ENCODE assay signal across 16 cellular contexts in genomic region chr3:13235897-13236296, GRCh38.
DNase-seq lines count a peak whose midpoint lies in the region; ATAC-seq and TF ChIP-seq lines count a peak whose summit lies in the region.
"Had no signal": no experiment of that assay in that cellular context is flagged by ENCODE, and none has a peak within 500 bp of the region (broad histone marks: within the 10 kb centered on the region; RNA-seq: fewer than 3 reads in every experiment).

No MANE protein-coding gene starts in this region.

- CTCF ChIA-PET in HCT116 (lab: Charles Lee): no interaction called here

- no peaks in the 10 kb centered on the region for H3K27me3 ChIP-seq in HCT116 (ENCODE audit: insufficient read depth, low read length)
- no peaks in the 10 kb centered on the region for H3K27me3 ChIP-seq in effector memory CD4-positive, alpha-beta T cell (replicated peaks; ENCODE audit: control insufficient read depth, insufficient read depth, low read length, poor library complexity, severe bottlenecking)
- H3K27me3 ChIP-seq: right lobe of liver had no signal

- H2AFZ ChIP-seq in HCT116 (ENCODE audit: low read depth, low read length, poor library complexity, severe bottlenecking): no peak overlapping the region

- no peaks in the 10 kb centered on the region for H3K9me3 ChIP-seq in HCT116 (ENCODE audit: control insufficient read depth in 1 of 2, insufficient read depth in 1 of 2, low read depth in 1 of 2, low read length in 2 of 2)
- H3K9me3 ChIP-seq in effector memory CD4-positive, alpha-beta T cell (ENCODE audit: control insufficient read depth, low read length): no peaks in the 10 kb centered on the region
- H3K9me3 ChIP-seq: A549, right lobe of liver had no signal

- H3K27ac ChIP-seq in HCT116 (ENCODE audit: low read depth, low read length) (no peak overlapping the region), coronary artery (no peak overlapping the region)
- no peak overlapping the region for H3K27ac ChIP-seq in effector memory CD4-positive, alpha-beta T cell (ENCODE audit: insufficient read depth, low read length, poor library complexity, severe bottlenecking)
- H3K27ac ChIP-seq: A549, right lobe of liver had no signal

- no TSS peak for BruUV-seq in HCT116 (replicated peaks; lab: Mats Ljungman, UMichigan)

- no peaks in the 10 kb centered on the region for H3K9me2 ChIP-seq in HCT116 (ENCODE audit: insufficient read depth)

- no peak overlapping the region for H3K9ac ChIP-seq in HCT116 (ENCODE audit: low read length)

- H3K4me3 ChIP-seq in HCT116 (replicated peaks in 1 of 2; ENCODE audit: low read depth in 1 of 2, low read length in 2 of 2) (0 out of 4 replicates have a peak overlapping the region, but pooled peaks of 1 of the 2 experiments have one; percentile 2), epithelial cell of esophagus (ENCODE audit: low read length) (no peak overlapping the region), coronary artery (no peak overlapping the region)
- H3K4me3 ChIP-seq in effector memory CD4-positive, alpha-beta T cell (ENCODE audit: insufficient read depth, low read depth, low read length, poor library complexity, severe bottlenecking): no peak overlapping the region
- H3K4me3 ChIP-seq: A549, right lobe of liver had no signal

- TF ChIP-seq POLR2A in HCT116 (IDR thresholded peaks at IDR 0.05; ENCODE audit: borderline replicate concordance, extremely low read depth, insufficient read depth, insufficient read length): no peak

- H3K36me3 ChIP-seq in HCT116 (ENCODE audit: control insufficient read depth in 1 of 2, insufficient read depth in 2 of 2, low read length in 2 of 2): no peaks in the 10 kb centered on the region
- no peaks in the 10 kb centered on the region for H3K36me3 ChIP-seq in effector memory CD4-positive, alpha-beta T cell (ENCODE audit: control insufficient read depth, insufficient read depth, low read length)
- H3K36me3 ChIP-seq: right lobe of liver had no signal

- POLR2A ChIA-PET in HCT116 (lab: Charles Lee): no interaction called here

- intact Hi-C loops in HCT116 (cut with micrococcal nuclease): no loop called here

- H3K4me1 ChIP-seq in HCT116 (ENCODE audit: control insufficient read depth in 1 of 2, insufficient read depth in 2 of 2, low read length in 2 of 2): peaks cover 25 to 28% of the 10 kb centered on the region in 2 experiments
- H3K4me1 ChIP-seq in effector memory CD4-positive, alpha-beta T cell (ENCODE audit: control insufficient read depth, insufficient read depth, low read length, poor library complexity, severe bottlenecking): peaks cover 22% of the 10 kb centered on the region
- H3K4me1 ChIP-seq: right lobe of liver had no signal

- peak overlapping the region; percentile 71 for H3K4me2 ChIP-seq in HCT116 (ENCODE audit: low read length)
- H3K4me2 ChIP-seq: A549 had no signal

- TF ChIP-seq RAD21 in HCT116 (IDR thresholded peaks at IDR 0.05; ENCODE audit: low read depth): no peak

- H3K79me2 ChIP-seq in HCT116 (ENCODE audit: insufficient read depth, low read length): no peaks in the 10 kb centered on the region

- RAD21 ChIA-PET in HCT116 (lab: Charles Lee; ENCODE audit: low non-redundant PET in 1 of 2, low total read pairs in 2 of 2, uncharacterized antibody in 2 of 2, unreplicated experiment in 2 of 2): no interaction called here

- TF ChIP-seq CTCF in HCT116 (IDR thresholded peaks at IDR 0.05 in 2 of 3, conservative IDR thresholded peaks at IDR 0.05 in 1 of 3; ENCODE audit: borderline replicate concordance in 1 of 3, insufficient read depth in 1 of 3, low read depth in 2 of 3, low read length in 2 of 3) (no peak), epithelial cell of esophagus (IDR thresholded peaks at IDR 0.05; ENCODE audit: insufficient read depth, low read depth, low read length, missing control alignments) (no peak), coronary artery (IDR thresholded peaks at IDR 0.05) (no peak)

- ATAC-seq in HCT116: peak; percentile 28; the same call in 1 of the 2 replicates
- ATAC-seq in GM21576 (IDR thresholded peaks at IDR 0.05; ENCODE audit: unreplicated experiment): no peak
- ATAC-seq: A549; activated naive CD4-positive, alpha-beta T cell treated with anti-CD3 and anti-CD28 coated beads, Interleukin-2, amount 50 U/mL, for 72 hours; right lobe of liver had no signal

- H4K20me1 ChIP-seq in HCT116 (ENCODE audit: insufficient read depth): no peaks in the 10 kb centered on the region

- DNase-seq in NCI-H1417 (lab: John Stamatoyannopoulos, UW) (peak; percentile 20 to 53 (median 47)), NCI-H1417 treated with DMSO at 0.1 percent for 48 hours (lab: John Stamatoyannopoulos, UW) (no peak), HCT116 (ENCODE audit: low read depth, low spot score) (no peak), NCI-H345 (lab: John Stamatoyannopoulos, UW) (peak; percentile 81), epithelial cell of esophagus (ENCODE audit: low read depth) (peak; percentile 4), coronary artery (ENCODE audit: low spot score) (no peak)
- DNase-seq in effector memory CD4-positive, alpha-beta T cell: no peak
- DNase-seq: Calu3; foreskin melanocyte; mesendoderm; stimulated activated CD4-positive, alpha-beta T cell treated with anti-CD3 and anti-CD28 coated beads, Interleukin-2, amount 100 ng/mL, for 48 hours; trophoblast cell had no signal

TF ChIP-seq in HCT116, 20 proteins besides CTCF, POLR2A, EP300 and RAD21:
- TF ChIP-seq TCF7L2 (IDR thresholded peaks at IDR 0.05; ENCODE audit: borderline replicate concordance, extremely low read depth, insufficient read depth, insufficient read length): peak; percentile 61
- no peak for TF ChIP-seq CBX3 (IDR thresholded peaks at IDR 0.05; ENCODE audit: low read depth)

Comparison
In these comparisons a context has a peak if more than half of its experiments do, and no peak if none do; other contexts are left out.
1. DNase-seq: peak in NCI-H1417 (3 of 3), NCI-H345 (single experiment) and epithelial cell of esophagus (single experiment); none in NCI-H1417 treated with DMSO at 0.1 percent for 48 hours (single experiment), HCT116 (single experiment), effector memory CD4-positive, alpha-beta T cell (0 of 3) and coronary artery (single experiment).